In the genomic region with DNA sequence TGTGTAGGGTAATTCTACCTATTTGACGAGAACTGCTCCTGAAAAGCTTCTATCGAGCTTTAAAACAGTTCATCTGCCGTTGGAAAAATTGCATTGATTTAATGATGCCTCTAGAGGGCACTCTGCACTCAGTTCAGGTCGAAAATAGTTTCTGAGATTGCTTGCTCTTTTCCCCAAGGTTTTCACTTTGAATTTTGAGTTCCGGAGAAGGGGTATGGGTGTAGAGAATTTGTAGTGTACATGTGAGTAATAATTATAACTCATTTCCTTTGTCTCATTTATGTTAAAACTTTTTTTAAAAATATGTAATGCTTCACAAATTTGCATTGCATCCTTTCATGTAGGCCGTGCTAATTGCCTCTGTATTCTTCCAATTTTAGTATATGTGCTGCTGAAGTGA, we compare ENCODE assay signal across 8 cellular contexts. TPM values are rescaled to one million over a fixed set of nuclear protein-coding genes. Genes with fewer than 3 reads are reported as not detected.
DNase-seq lines count a peak whose midpoint lies in the region; ATAC-seq and TF ChIP-seq lines count a peak whose summit lies in the region.

No MANE protein-coding gene starts in this region.

- no peaks in the 10 kb centered on the region for H3K79me1 ChIP-seq in mesendoderm (ENCODE audit: low read length)

- H3F3A ChIP-seq in PC-9 (ENCODE audit: insufficient read depth, low read depth), result no peaks in the 10 kb centered on the region

- H3K36me3 Mint-ChIP-seq in activated T-cell treated with anti-CD3 and anti-CD28 coated beads, Interleukin-2, amount 50 U/mL, for 24 hours (ENCODE audit: low read depth), result no peaks in the 10 kb centered on the region
- no peaks in the 10 kb centered on the region for H3K36me3 Mint-ChIP-seq in central memory CD8-positive, alpha-beta T cell (ENCODE audit: insufficient read depth)

- no peaks in the 10 kb centered on the region for H4K20me1 ChIP-seq in PC-9 (ENCODE audit: insufficient read depth)

- H3K9ac ChIP-seq in mesendoderm (ENCODE audit: low read length), result no peak overlapping the region

- intact Hi-C loops in PC-9 (cut with micrococcal nuclease; ENCODE audit: unreplicated experiment), result loop anchor here (1.0 to 5.0 kb wide), 5 partner anchors 60 to 544 kb away; no protein-coding TSS in a partner anchor

- H2AFZ ChIP-seq in PC-9, result no peak overlapping the region

- CTCF ChIA-PET in PC-9 (lab: Charles Lee), result interaction anchor here (0.6 to 1.7 kb wide), 5 partner anchors 34 to 545 kb away, joined by 3 to 8 read pairs (median 3); no protein-coding TSS in a partner anchor

- peak; percentile 88 for TF ChIP-seq CTCF in PC-9 (conservative IDR thresholded peaks at IDR 0.05)

- no peak overlapping the region for H3K4me3 ChIP-seq in PC-9
- H3K4me3 ChIP-seq in mesendoderm (ENCODE audit: low read length), result no peak overlapping the region

- no peak overlapping the region for H2BK120ac ChIP-seq in mesendoderm (ENCODE audit: low read depth, low read length)

- H3K27ac ChIP-seq in PC-9 (no peak overlapping the region), mesendoderm (ENCODE audit: low read depth, low read length) (no peak overlapping the region)

- H3K4me1 ChIP-seq in PC-9 (replicated peaks; ENCODE audit: insufficient read depth), result no peaks in the 10 kb centered on the region
- no peaks in the 10 kb centered on the region for H3K4me1 ChIP-seq in mesendoderm (ENCODE audit: control insufficient read depth, low read depth, low read length)

- H3K27me3 Mint-ChIP-seq in activated T-cell treated with anti-CD3 and anti-CD28 coated beads, Interleukin-2, amount 50 U/mL, for 24 hours, result no peaks in the 10 kb centered on the region
- H3K27me3 Mint-ChIP-seq in central memory CD8-positive, alpha-beta T cell, result no peaks in the 10 kb centered on the region

- H3K36me3 ChIP-seq in PC-9 (ENCODE audit: low read depth) (no peaks in the 10 kb centered on the region), mesendoderm (ENCODE audit: control insufficient read depth, insufficient read depth, low read length) (no peaks in the 10 kb centered on the region)

- no peak overlapping the region for H4K8ac ChIP-seq in mesendoderm (ENCODE audit: low read depth, low read length)

- DNase-seq in activated T-cell treated with anti-CD3 and anti-CD28 coated beads, Interleukin-2, amount 50 U/mL, for 24 hours, result no peak
- no peak for DNase-seq in activated T-cell treated with anti-CD3 and anti-CD28 coated beads, Interleukin-2, amount 50 U/mL, for 48 hours
- DNase-seq in PC-9, result no peak
- DNase-seq in central memory CD8-positive, alpha-beta T cell (ENCODE audit: low spot score in 2 of 2), result no peak
- peak; percentile 55 for DNase-seq in mesendoderm
- no peak for DNase-seq in HuH-7 (ENCODE audit: low spot score)

- H3K4me3 Mint-ChIP-seq in activated T-cell treated with anti-CD3 and anti-CD28 coated beads, Interleukin-2, amount 50 U/mL, for 24 hours, result peak overlapping the region; percentile 10
- peak overlapping the region; percentile 44 for H3K4me3 Mint-ChIP-seq in central memory CD8-positive, alpha-beta T cell

- POLR2A ChIA-PET in PC-9 (lab: Charles Lee; ENCODE audit: unreplicated experiment), result interaction anchor here (0.7 kb wide), 1 partner anchor 60 kb away, joined by 3 read pairs; no protein-coding TSS in a partner anchor

- H3K9me3 Mint-ChIP-seq in activated T-cell treated with anti-CD3 and anti-CD28 coated beads, Interleukin-2, amount 50 U/mL, for 24 hours, result no peaks in the 10 kb centered on the region
- H3K9me3 Mint-ChIP-seq in central memory CD8-positive, alpha-beta T cell, result no peaks in the 10 kb centered on the region

- WGBS in mesendoderm (ENCODE audit: extremely low coverage, insufficient coverage, low lambda C conversion rate), result no CpG with 5 or more reads among the region's 6 CpGs

- ATAC-seq in HG02870 (IDR thresholded peaks at IDR 0.05; ENCODE audit: unreplicated experiment) (peak; percentile 42), GM21737 (IDR thresholded peaks at IDR 0.05; ENCODE audit: unreplicated experiment) (no peak)
- no peak for ATAC-seq in central memory CD8-positive, alpha-beta T cell (replicated peaks; ENCODE audit: extremely low read depth, poor library complexity, severe bottlenecking)

- H2BK5ac ChIP-seq in mesendoderm (ENCODE audit: low read length), result no peak overlapping the region

- H3K27ac Mint-ChIP-seq in activated T-cell treated with anti-CD3 and anti-CD28 coated beads, Interleukin-2, amount 50 U/mL, for 24 hours, result peak overlapping the region; percentile 9
- H3K27ac Mint-ChIP-seq in central memory CD8-positive, alpha-beta T cell (ENCODE audit: low read depth), result peak overlapping the region; percentile 61

- no peak overlapping the region for H2BK15ac ChIP-seq in mesendoderm (replicated peaks; ENCODE audit: low read depth)

- no peak overlapping the region for H4K5ac ChIP-seq in mesendoderm (ENCODE audit: low read length)

- 0 out of 2 replicates have a peak, but pooled peaks cover 4% of the 10 kb centered on the region for H3K9me2 ChIP-seq in PC-9 (ENCODE audit: insufficient read depth)

- no peak overlapping the region for H2AK5ac ChIP-seq in mesendoderm (ENCODE audit: low read length)

- BruUV-seq in PC-9 (replicated peaks; lab: Mats Ljungman, UMichigan), result no TSS peak

- H3K18ac ChIP-seq in mesendoderm (ENCODE audit: low read length), result no peak overlapping the region

- H3K56ac ChIP-seq in mesendoderm (ENCODE audit: low read length), result no peak overlapping the region

- H3K4ac ChIP-seq in mesendoderm (ENCODE audit: low read depth, low read length), result no peak overlapping the region

- H3K4me1 Mint-ChIP-seq in activated T-cell treated with anti-CD3 and anti-CD28 coated beads, Interleukin-2, amount 50 U/mL, for 24 hours (ENCODE audit: low read depth), result peaks cover 64% of the 10 kb centered on the region
- peaks cover 41% of the 10 kb centered on the region for H3K4me1 Mint-ChIP-seq in central memory CD8-positive, alpha-beta T cell

- H3K79me2 ChIP-seq in PC-9 (ENCODE audit: low read depth), result no peaks in the 10 kb centered on the region
- no peaks in the 10 kb centered on the region for H3K79me2 ChIP-seq in mesendoderm (ENCODE audit: control insufficient read depth, insufficient read depth, low read length)

- H3K9me3 ChIP-seq in PC-9 (ENCODE audit: insufficient read depth, low read depth), result no peaks in the 10 kb centered on the region

- H3K4me2 ChIP-seq in PC-9, result no peak overlapping the region
- no peak overlapping the region for H3K4me2 ChIP-seq in mesendoderm (ENCODE audit: low read length)

- no peak overlapping the region for H3K23ac ChIP-seq in mesendoderm (ENCODE audit: low read length)

- H3K27me3 ChIP-seq in PC-9 (ENCODE audit: insufficient read depth, low read depth) (no peaks in the 10 kb centered on the region), mesendoderm (ENCODE audit: insufficient read depth, low read length, poor library complexity) (no peaks in the 10 kb centered on the region)

RNA-seq across cellular contexts. Expression of gene TNIP3, which starts 28.4 kb away (rescaled TPM):
- 0.63 and 1.2 TPM in 2 replicates for total RNA-seq in PC-9 (2021)
- polyA plus RNA-seq in mesendoderm (2013, experiment 1 of 2), result 0.39 TPM
- 0.15 TPM for polyA plus RNA-seq in mesendoderm (2013, experiment 2 of 2)
